In the genomic region with DNA sequence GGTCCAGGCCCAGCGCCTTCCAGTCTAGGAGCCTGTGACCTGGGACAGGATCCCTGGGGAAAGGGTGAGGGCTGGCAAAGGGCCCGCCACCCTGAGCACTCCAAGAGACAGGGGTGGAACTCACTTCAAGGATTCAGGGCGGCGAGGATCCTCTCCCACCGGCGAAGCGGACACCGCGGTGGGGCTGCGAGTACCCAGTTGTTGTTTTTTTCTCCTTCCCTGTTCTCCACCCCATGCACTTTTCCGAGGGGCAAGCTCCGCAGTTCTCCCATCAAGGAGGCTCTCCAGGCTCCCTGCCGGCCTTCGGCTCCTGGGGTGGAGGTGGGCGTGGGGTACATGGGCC, we compare ENCODE assay signal across 8 cellular contexts. TPM values are rescaled to one million over a fixed set of nuclear protein-coding genes. Genes with fewer than 3 reads are reported as not detected.
DNase-seq lines count a peak whose midpoint lies in the region; ATAC-seq and TF ChIP-seq lines count a peak whose summit lies in the region.
"Had no signal": no experiment of that assay in that cellular context is flagged by ENCODE, and none has a peak within 500 bp of the region (broad histone marks: within the 10 kb centered on the region; RNA-seq: fewer than 3 reads in every experiment).

No MANE protein-coding gene starts in this region.

- CTCF ChIA-PET in T-cell (lab: Charles Lee): no interaction called here

- H3K9me3 ChIP-seq in HUES6 (ENCODE audit: control insufficient read depth, insufficient read depth, low read depth, low read length): no peaks in the 10 kb centered on the region
- no peaks in the 10 kb centered on the region for H3K9me3 ChIP-seq in smooth muscle cell (replicated peaks; ENCODE audit: low read depth)

- H3K79me2 ChIP-seq in smooth muscle cell (ENCODE audit: low read depth): no peaks in the 10 kb centered on the region

- ATAC-seq in HG03095 (IDR thresholded peaks at IDR 0.05; ENCODE audit: unreplicated experiment) (no peak), T-cell (replicated peaks in 1 of 4) (no peak)

- POLR2A ChIA-PET in T-cell (lab: Charles Lee): no interaction called here

- peak overlapping the region; percentile 96 for H3K4me2 ChIP-seq in smooth muscle cell

- peaks cover 67% of the 10 kb centered on the region for H3K27me3 Mint-ChIP-seq in brain
- peaks cover 57 to 66% of the 10 kb centered on the region in 2 donors for H3K27me3 Mint-ChIP-seq in T-cell

- DNase-seq in kidney epithelial cell (ENCODE audit: low read depth) (no peak), smooth muscle cell (lab: John Stamatoyannopoulos, UW; ENCODE audit: unreplicated experiment) (no peak), NCI-H1048 (lab: John Stamatoyannopoulos, UW) (no peak), T-cell (no peak)
- DNase-seq: brain microvascular endothelial cell had no signal

- H3F3A ChIP-seq in smooth muscle cell (ENCODE audit: low read depth): no peaks in the 10 kb centered on the region

- H3K27ac ChIP-seq in HUES6 (ENCODE audit: low read depth, low read length) (no peak overlapping the region), smooth muscle cell (ENCODE audit: low read depth) (no peak overlapping the region)
- H3K27ac ChIP-seq: brain microvascular endothelial cell had no signal

- no peaks in the 10 kb centered on the region for H4K20me1 ChIP-seq in smooth muscle cell (ENCODE audit: low read depth)

- H3K4me3 ChIP-seq in HUES6 (ENCODE audit: low read depth, low read length) (peak overlapping the region; percentile 73), kidney epithelial cell (ENCODE audit: low read depth, low read length) (peak overlapping the region; percentile 49), smooth muscle cell (peak overlapping the region; percentile 66)

- H3K4me3 Mint-ChIP-seq in brain (peak overlapping the region in 4 of 5 experiments; percentile 42 to 73 (median 70)), T-cell (peak overlapping the region in 1 of 3 donors; percentile 45)

- WGBS in smooth muscle cell (ENCODE audit: low lambda C conversion rate): 64% methylated on average over 15 of the region's 15 CpGs

- no peaks in the 10 kb centered on the region for H3K36me3 Mint-ChIP-seq in brain
- H3K36me3 Mint-ChIP-seq in T-cell: no peaks in the 10 kb centered on the region

- H3K4me1 Mint-ChIP-seq in brain: peaks cover 13% of the 10 kb centered on the region
- H3K4me1 Mint-ChIP-seq in T-cell: peaks cover 3 to 9% (median 8%) of the 10 kb centered on the region in 3 donors

- H3K4me1 ChIP-seq in HUES6 (ENCODE audit: control insufficient read depth, insufficient read depth, low read length) (peaks cover 16% of the 10 kb centered on the region), smooth muscle cell (ENCODE audit: low read depth) (peaks cover 5% of the 10 kb centered on the region)

- H3K27ac Mint-ChIP-seq in brain (no peak overlapping the region), T-cell (no peak overlapping the region)

- H3K9ac ChIP-seq in HUES6 (ENCODE audit: low read length) (peak overlapping the region; percentile 5), smooth muscle cell (ENCODE audit: low read depth) (no peak overlapping the region)

- H2AFZ ChIP-seq in smooth muscle cell (ENCODE audit: low read depth): no peak overlapping the region

- H3K36me3 ChIP-seq in HUES6 (ENCODE audit: control insufficient read depth, insufficient read depth, low read length) (no peaks in the 10 kb centered on the region), kidney epithelial cell (ENCODE audit: control insufficient read depth, insufficient read depth, low read length) (no peaks in the 10 kb centered on the region), smooth muscle cell (ENCODE audit: low read depth) (no peaks in the 10 kb centered on the region)
- H3K36me3 ChIP-seq: brain microvascular endothelial cell had no signal

- H3K9me3 Mint-ChIP-seq in brain (peaks cover 0 to 5% (median 2%) of the 10 kb centered on the region in 5 experiments), T-cell (no peaks in the 10 kb centered on the region)

- TF ChIP-seq CTCF in brain (conservative IDR thresholded peaks at IDR 0.05) (no peak), kidney epithelial cell (IDR thresholded peaks at IDR 0.05; ENCODE audit: insufficient read depth, low read length, poor library complexity, severe bottlenecking) (no peak), smooth muscle cell (IDR thresholded peaks at IDR 0.05; ENCODE audit: borderline replicate concordance, insufficient read depth, poor library complexity, severe bottlenecking) (no peak)

- H3K27me3 ChIP-seq in HUES6 (ENCODE audit: control insufficient read depth, insufficient read depth, low read length): peaks cover 63% of the 10 kb centered on the region
- peaks cover 16% of the 10 kb centered on the region for H3K27me3 ChIP-seq in kidney epithelial cell (ENCODE audit: control insufficient read depth, insufficient read depth, low read length)
- H3K27me3 ChIP-seq in smooth muscle cell (ENCODE audit: low read depth): peaks cover 61% of the 10 kb centered on the region
- H3K27me3 ChIP-seq: brain microvascular endothelial cell had no signal

RNA-seq across cellular contexts. Expression of a gene that starts 0.4 kb away (rescaled TPM):
- polyA plus RNA-seq in brain (ENCODE audit: insufficient read depth, low read depth, low replicate concordance): 1.1 TPM
- total RNA-seq in kidney epithelial cell: 6.4 and 9.7 TPM in 2 replicates
- total RNA-seq in smooth muscle cell: 1.6 and 2.6 TPM in 2 replicates
- polyA plus RNA-seq in smooth muscle cell: 1.2 and 1.5 TPM in 2 replicates
- under 1 TPM in 3 of 5 donors, not detected in 2; 0.03 to 0.07 (median 0.06) TPM for total RNA-seq in T-cell
